ENCODE assay signal across 25 cellular contexts in the genomic region with DNA sequence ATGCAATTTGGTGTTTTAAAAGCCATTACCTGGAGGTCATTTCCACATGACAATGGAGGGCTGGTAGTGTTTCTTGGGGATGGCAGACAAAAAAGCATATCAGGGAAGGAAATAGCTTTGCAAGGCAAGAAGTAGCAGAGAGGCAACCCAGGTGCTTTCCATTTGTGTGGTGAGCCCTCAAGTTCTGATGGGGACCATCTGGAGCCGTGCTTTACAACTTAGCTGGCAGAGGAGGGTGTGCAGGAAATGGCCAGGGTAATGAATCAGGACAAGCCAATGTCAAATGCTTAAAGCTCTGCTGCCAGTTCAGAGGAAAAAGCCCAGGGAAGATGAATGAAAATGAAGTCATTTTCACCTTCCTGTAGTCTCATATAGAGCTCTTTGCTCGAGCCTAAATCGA.
DNase-seq lines count a peak whose midpoint lies in the region; ATAC-seq, FAIRE-seq and TF ChIP-seq lines count a peak whose summit lies in the region.
"Had no signal": no experiment of that assay in that cellular context is flagged by ENCODE, and none has a peak within 500 bp of the region (broad histone marks: within the 10 kb centered on the region; RNA-seq: fewer than 3 reads in every experiment).

No MANE protein-coding gene starts in this region.

- peaks cover 10 to 45% (median 17%) of the 10 kb centered on the region in 5 donors for H3K27me3 Mint-ChIP-seq in naive thymus-derived CD8-positive, alpha-beta T cell

- SMC1A ChIA-PET in GM12878 (lab: Charles Lee; ENCODE audit: uncharacterized antibody, unreplicated experiment) = no interaction called here

- no peak overlapping the region for H3K27ac Mint-ChIP-seq in naive thymus-derived CD8-positive, alpha-beta T cell

- TF ChIP-seq RAD21 in GM12878 (IDR thresholded peaks at IDR 0.05; ENCODE audit: insufficient read depth, low read depth, low read length) = no peak

- peaks cover 0 to 2% of the 10 kb centered on the region in 2 experiments; a peak in 1 of 4 replicates for H3K27me3 ChIP-seq in GM12878 (replicated peaks in 1 of 2; ENCODE audit: control insufficient read depth in 2 of 2, insufficient read depth in 2 of 2, low read length in 1 of 2)
- H3K27me3 ChIP-seq: MG63 had no signal

- H3K4me1 Mint-ChIP-seq in naive thymus-derived CD8-positive, alpha-beta T cell = no peaks in the 10 kb centered on the region

- RAD21 ChIA-PET in GM12878 (lab: Charles Lee; ENCODE audit: unreplicated experiment) = no interaction called here

- no peak overlapping the region for H3K4me2 ChIP-seq in GM12878 (ENCODE audit: control insufficient read depth, insufficient read depth)

- H3K4me3 Mint-ChIP-seq in naive thymus-derived CD8-positive, alpha-beta T cell = no peak overlapping the region

- TF ChIP-seq POLR2A in GM12878 (IDR thresholded peaks at IDR 0.05; ENCODE audit: low read depth, low read length) = no peak

- CTCF ChIA-PET in GM12878 (lab: Yijun Ruan, JAX) = interaction anchor here (1.3 kb wide), 1 partner anchor 31 kb away, joined by 3 read pairs; no protein-coding TSS in a partner anchor

- H3K4me3 ChIP-seq in AG10803 (ENCODE audit: low read length) (no peak overlapping the region), GM12878 (no peak overlapping the region), foreskin fibroblast (ENCODE audit: low read depth in 1 of 2, low read length in 2 of 2) (no peak overlapping the region)
- H3K4me3 ChIP-seq: GM23248, HAP-1, MG63 had no signal

- intact Hi-C loops in GM12878 (cut with micrococcal nuclease; ENCODE audit: unreplicated experiment) = no loop called here

- no peaks in the 10 kb centered on the region for H4K20me1 ChIP-seq in GM12878 (ENCODE audit: control insufficient read depth, insufficient read depth)

- 3% methylated on average over 3 of the region's 3 CpGs for WGBS in GM12878 (ENCODE audit: insufficient coverage, insufficient replicate concordance, low lambda C conversion rate, missing lambda C conversion rate)

- no peak overlapping the region for H3K27ac ChIP-seq in GM12878 (ENCODE audit: control insufficient read depth, insufficient read depth)
- H3K27ac ChIP-seq: C4-2B, GM23248 had no signal

- peaks cover 0 to under 1% (median 0%) of the 10 kb centered on the region in 3 donors for H3K36me3 Mint-ChIP-seq in naive thymus-derived CD8-positive, alpha-beta T cell

- TF ChIP-seq EP300 in GM12878 (IDR thresholded peaks at IDR 0.05; ENCODE audit: borderline replicate concordance in 1 of 2, control insufficient read depth in 1 of 2, low read depth in 2 of 2, low read length in 2 of 2) = no peak

- BruUV-seq in GM12878 (replicated peaks; lab: Mats Ljungman, UMichigan) = no TSS peak

- no peak overlapping the region for H3K9ac ChIP-seq in GM12878 (ENCODE audit: control insufficient read depth, insufficient read depth, low read length)
- H3K9ac ChIP-seq: GM23248 had no signal

- H3K36me3 ChIP-seq in GM12878 (ENCODE audit: control insufficient read depth in 2 of 2, insufficient read depth in 2 of 2, low read length in 1 of 2) = no peaks in the 10 kb centered on the region
- H3K36me3 ChIP-seq: HAP-1, MG63 had no signal

- TF ChIP-seq CTCF in AG10803 (conservative IDR thresholded peaks at IDR 0.05; ENCODE audit: low read length) (no peak), GM12878 (IDR thresholded peaks at IDR 0.05 in 2 of 3, conservative IDR thresholded peaks at IDR 0.05 in 1 of 3; ENCODE audit: control insufficient read depth in 2 of 3, extremely low read depth in 1 of 3, insufficient read depth in 1 of 3, low read depth in 3 of 3, low read length in 3 of 3) (no peak), foreskin fibroblast (IDR thresholded peaks at IDR 0.05; ENCODE audit: low read depth, low read length) (no peak)

- no peak for FAIRE-seq in GM12878 (lab: Jason Lieb, UNC)
- FAIRE-seq: A204.1, G401.6, GM19239 had no signal

- H3K9me3 Mint-ChIP-seq in naive thymus-derived CD8-positive, alpha-beta T cell = peaks cover 0 to 17% (median 4%) of the 10 kb centered on the region in 9 donors

- H3K4me1 ChIP-seq in GM12878 (ENCODE audit: control insufficient read depth, insufficient read depth, low read length) = peaks cover 4% of the 10 kb centered on the region; the same call in 1 of the 2 replicates
- H3K4me1 ChIP-seq: HAP-1 had no signal

- no peaks in the 10 kb centered on the region for H3K9me3 ChIP-seq in GM12878 (replicated peaks; ENCODE audit: control insufficient read depth, insufficient read depth, low read length)
- H3K9me3 ChIP-seq: HAP-1, MG63 had no signal

- no peak for ATAC-seq in GM12878
- ATAC-seq in naive thymus-derived CD8-positive, alpha-beta T cell = no peak
- ATAC-seq: SK-N-SH treated with all-trans-retinoic acid at 6 μM for 48 hours had no signal

- no peak overlapping the region for H2AFZ ChIP-seq in GM12878 (ENCODE audit: control insufficient read depth, low read depth, low read length)
- H2AFZ ChIP-seq: GM23248 had no signal

- POLR2A ChIA-PET in GM12878 (lab: Charles Lee) = no interaction called here
- POLR2A ChIA-PET in naive thymus-derived CD8-positive, alpha-beta T cell (lab: Charles Lee) = no interaction called here

- H3K79me2 ChIP-seq in GM12878 (ENCODE audit: control insufficient read depth, insufficient read depth, low read length) = no peaks in the 10 kb centered on the region

- in situ Hi-C loops in GM12878 (cut with MboI) = no loop called here

- DNase-seq in AG10803 (ENCODE audit: low read depth) (peak; percentile 12), Daoy (ENCODE audit: low read depth) (peak; percentile 33), GM12878 (ENCODE audit: low read depth, low spot score) (peak; percentile 2), foreskin fibroblast (peak; percentile 24 to 70), MV-4-11 (lab: John Stamatoyannopoulos, UW) (no peak)
- no peak for DNase-seq in activated CD4-positive, alpha-beta T cell treated with anti-CD3 and anti-CD28 coated beads, Interleukin-2, amount 50 U/mL, for 4 hours
- no peak for DNase-seq in naive thymus-derived CD8-positive, alpha-beta T cell
- no peak for DNase-seq in activated CD8-positive, alpha-beta memory T cell treated with anti-CD3 and anti-CD28 coated beads for 24 hours
- DNase-seq: DMS79, GM23248, Kasumi-1, MG63, NCI-H1092, NCI-H1436 treated with DMSO at 0.1 percent for 48 hours, NCI-H2029 treated with DMSO at 0.1 percent for 48 hours, NCI-H446 treated with DMSO at 0.1 percent for 48 hours, NCI-H748 treated with DMSO at 0.1 percent for 48 hours, RPMI8226, SHP77 treated with DMSO at 0.1 percent for 48 hours had no signal

TF ChIP-seq in GM12878, 131 proteins besides CTCF, POLR2A, EP300 and RAD21 (continues in another document):
- TF ChIP-seq CHD2 (IDR thresholded peaks at IDR 0.05; ENCODE audit: borderline replicate concordance, low read depth, low read length) (no peak), ETV6 (conservative IDR thresholded peaks at IDR 0.05 in 1 of 2, IDR thresholded peaks at IDR 0.05 in 1 of 2; ENCODE audit: borderline replicate concordance in 1 of 2, low read depth in 1 of 2) (no peak), PML (IDR thresholded peaks at IDR 0.05; ENCODE audit: low read length) (no peak), BHLHE40 (IDR thresholded peaks at IDR 0.05; ENCODE audit: borderline replicate concordance in 1 of 2, low read depth in 2 of 2, low read length in 1 of 2) (no peak), TBL1XR1 (IDR thresholded peaks at IDR 0.05; ENCODE audit: low read depth, low read length) (no peak), NFIC (IDR thresholded peaks at IDR 0.05; ENCODE audit: low read depth, low read length) (no peak)
- TF ChIP-seq, protein P1, sequence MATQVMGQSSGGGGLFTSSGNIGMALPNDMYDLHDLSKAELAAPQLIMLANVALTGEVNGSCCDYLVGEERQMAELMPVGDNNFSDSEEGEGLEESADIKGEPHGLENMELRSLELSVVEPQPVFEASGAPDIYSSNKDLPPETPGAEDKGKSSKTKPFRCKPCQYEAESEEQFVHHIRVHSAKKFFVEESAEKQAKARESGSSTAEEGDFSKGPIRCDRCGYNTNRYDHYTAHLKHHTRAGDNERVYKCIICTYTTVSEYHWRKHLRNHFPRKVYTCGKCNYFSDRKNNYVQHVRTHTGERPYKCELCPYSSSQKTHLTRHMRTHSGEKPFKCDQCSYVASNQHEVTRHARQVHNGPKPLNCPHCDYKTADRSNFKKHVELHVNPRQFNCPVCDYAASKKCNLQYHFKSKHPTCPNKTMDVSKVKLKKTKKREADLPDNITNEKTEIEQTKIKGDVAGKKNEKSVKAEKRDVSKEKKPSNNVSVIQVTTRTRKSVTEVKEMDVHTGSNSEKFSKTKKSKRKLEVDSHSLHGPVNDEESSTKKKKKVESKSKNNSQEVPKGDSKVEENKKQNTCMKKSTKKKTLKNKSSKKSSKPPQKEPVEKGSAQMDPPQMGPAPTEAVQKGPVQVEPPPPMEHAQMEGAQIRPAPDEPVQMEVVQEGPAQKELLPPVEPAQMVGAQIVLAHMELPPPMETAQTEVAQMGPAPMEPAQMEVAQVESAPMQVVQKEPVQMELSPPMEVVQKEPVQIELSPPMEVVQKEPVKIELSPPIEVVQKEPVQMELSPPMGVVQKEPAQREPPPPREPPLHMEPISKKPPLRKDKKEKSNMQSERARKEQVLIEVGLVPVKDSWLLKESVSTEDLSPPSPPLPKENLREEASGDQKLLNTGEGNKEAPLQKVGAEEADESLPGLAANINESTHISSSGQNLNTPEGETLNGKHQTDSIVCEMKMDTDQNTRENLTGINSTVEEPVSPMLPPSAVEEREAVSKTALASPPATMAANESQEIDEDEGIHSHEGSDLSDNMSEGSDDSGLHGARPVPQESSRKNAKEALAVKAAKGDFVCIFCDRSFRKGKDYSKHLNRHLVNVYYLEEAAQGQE (IDR thresholded peaks at IDR 0.05; ENCODE audit: low read depth, low read length) = no peak

Comparison
In these comparisons a context has a peak if more than half of its experiments do, and no peak if none do; other contexts are left out.
1. DNase-seq: peak in AG10803 (single experiment), Daoy (single experiment), GM12878 (single experiment) and foreskin fibroblast (2 of 2); none in activated CD4-positive, alpha-beta T cell treated with anti-CD3 and anti-CD28 coated beads, Interleukin-2, amount 50 U/mL, for 4 hours (0 of 2), naive thymus-derived CD8-positive, alpha-beta T cell (0 of 10), activated CD8-positive, alpha-beta memory T cell treated with anti-CD3 and anti-CD28 coated beads for 24 hours (single experiment) and MV-4-11 (single experiment).